In the genomic region with DNA sequence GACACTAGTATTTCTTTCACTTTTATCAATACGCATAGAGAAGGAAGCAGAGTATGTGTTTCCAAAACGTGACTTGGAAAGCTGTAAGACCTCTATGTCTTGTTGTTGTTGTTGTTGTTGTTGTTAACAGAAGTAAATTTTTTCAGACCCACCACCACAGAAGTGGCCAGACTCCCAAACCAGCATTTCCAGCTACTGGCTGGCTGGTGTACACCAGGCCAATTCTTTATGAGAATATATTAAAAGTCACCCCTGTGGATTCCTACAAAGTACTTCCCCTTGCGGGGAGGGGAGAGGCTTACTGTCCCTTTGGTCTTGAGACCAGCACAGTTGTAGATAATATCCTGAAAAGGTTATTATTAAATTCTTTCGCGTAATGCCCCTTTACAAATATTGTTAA, we compare ENCODE assay signal across 8 cellular contexts. TPM values are rescaled to one million over a fixed set of nuclear protein-coding genes. Genes with fewer than 3 reads are reported as not detected.
A peak's percentile ranks its signal among the peaks of the same experiment; 100 is the strongest.
DNase-seq lines count a peak whose midpoint lies in the region; TF ChIP-seq lines count a peak whose summit lies in the region.

No MANE protein-coding gene starts in this region.

- H3K4me1 Mint-ChIP-seq in progenitor cell of endocrine pancreas (ENCODE audit: low read depth) = peaks cover 31% of the 10 kb centered on the region

- H4K20me1 ChIP-seq in GM23248 (ENCODE audit: insufficient read depth) (no peaks in the 10 kb centered on the region), OCI-LY1 (ENCODE audit: insufficient read depth, low read length) (no peaks in the 10 kb centered on the region)

- H3K9me3 ChIP-seq in GM23248 (ENCODE audit: low read depth) (no peaks in the 10 kb centered on the region), OCI-LY1 (ENCODE audit: low read length) (no peaks in the 10 kb centered on the region), SJCRH30 (replicated peaks) (no peaks in the 10 kb centered on the region)
- no peaks in the 10 kb centered on the region for H3K9me3 ChIP-seq in effector memory CD4-positive, alpha-beta T cell (ENCODE audit: control insufficient read depth, low read length)

- H3K79me2 ChIP-seq in GM23248 (ENCODE audit: insufficient read depth) (peaks cover 49% of the 10 kb centered on the region), OCI-LY1 (ENCODE audit: insufficient read depth, low read length) (peaks cover 14% of the 10 kb centered on the region)

- H3K9ac ChIP-seq in GM23248 (peak overlapping the region; percentile 90), OCI-LY1 (ENCODE audit: low read length) (peak overlapping the region; percentile 96)

- no peaks in the 10 kb centered on the region for H3K36me3 ChIP-seq in GM23248 (ENCODE audit: low read depth)
- H3K36me3 ChIP-seq in OCI-LY1 (ENCODE audit: insufficient read depth, low read length) = peaks cover 20% of the 10 kb centered on the region; the same call in 1 of the 2 replicates
- H3K36me3 ChIP-seq in effector memory CD4-positive, alpha-beta T cell (ENCODE audit: control insufficient read depth, insufficient read depth, low read length) = no peaks in the 10 kb centered on the region
- no peaks in the 10 kb centered on the region for H3K36me3 ChIP-seq in SJCRH30

- in situ Hi-C loops in GM23248 (cut with MboI) = loop anchor here (25.0 kb wide), 2 partner anchors 473 to 873 kb away; no protein-coding TSS in a partner anchor

- peak overlapping the region; percentile 80 for H3K4me3 Mint-ChIP-seq in progenitor cell of endocrine pancreas (ENCODE audit: low read depth)

- peak overlapping the region; percentile 93 for H3K4me3 ChIP-seq in GM23248
- H3K4me3 ChIP-seq in OCI-LY1 (ENCODE audit: low read depth, low read length, poor library complexity, severe bottlenecking) = peak overlapping the region; percentile 93
- H3K4me3 ChIP-seq in effector memory CD4-positive, alpha-beta T cell (ENCODE audit: insufficient read depth, low read depth, low read length, poor library complexity, severe bottlenecking) = peak overlapping the region; percentile 81
- H3K4me3 ChIP-seq in SJCRH30 = no peak overlapping the region

- H3K9me3 Mint-ChIP-seq in progenitor cell of endocrine pancreas (ENCODE audit: low read depth) = peaks cover 4% of the 10 kb centered on the region

- DNase-seq in GM23248 = peak; percentile 18
- no peak for DNase-seq in effector memory CD4-positive, alpha-beta T cell
- no peak for DNase-seq in progenitor cell of endocrine pancreas (ENCODE audit: low spot score, unreplicated experiment)
- no peak for DNase-seq in activated CD4-positive, CD25-positive, alpha-beta regulatory T cell treated with anti-CD3 and anti-CD28 coated beads, Interleukin-2, amount 50 U/mL, for 72 hours
- DNase-seq in HPDE6-E6E7 (ENCODE audit: extremely low spot score) = no peak
- no peak for DNase-seq in NCI-H146 treated with DMSO at 0.1 percent for 48 hours (lab: John Stamatoyannopoulos, UW; ENCODE audit: unreplicated experiment)
- no peak for DNase-seq in SJCRH30

- H3F3A ChIP-seq in GM23248 (ENCODE audit: insufficient read depth) (peaks cover 34% of the 10 kb centered on the region), OCI-LY1 (ENCODE audit: insufficient read depth, low read length) (0 out of 2 replicates have a peak, but pooled peaks cover 3% of the 10 kb centered on the region)

- peak overlapping the region; percentile 96 for H3K27ac Mint-ChIP-seq in progenitor cell of endocrine pancreas

- H3K9me2 ChIP-seq in GM23248 (ENCODE audit: insufficient read depth) = no peaks in the 10 kb centered on the region
- no peaks in the 10 kb centered on the region for H3K9me2 ChIP-seq in OCI-LY1 (ENCODE audit: low read depth, low read length)

- H2AFZ ChIP-seq in GM23248 = peak overlapping the region; percentile 81
- no peak overlapping the region for H2AFZ ChIP-seq in OCI-LY1 (ENCODE audit: low read length)

- no peaks in the 10 kb centered on the region for H3K27me3 ChIP-seq in GM23248 (replicated peaks; ENCODE audit: insufficient read depth)
- H3K27me3 ChIP-seq in OCI-LY1 (ENCODE audit: insufficient read depth, low read length) = no peaks in the 10 kb centered on the region
- no peaks in the 10 kb centered on the region for H3K27me3 ChIP-seq in effector memory CD4-positive, alpha-beta T cell (replicated peaks; ENCODE audit: control insufficient read depth, insufficient read depth, low read length, poor library complexity, severe bottlenecking)
- H3K27me3 ChIP-seq in SJCRH30 = peaks cover 3% of the 10 kb centered on the region; the same call in 1 of the 2 replicates

- H3K4me2 ChIP-seq in GM23248 (ENCODE audit: unreplicated experiment) (peak overlapping the region; percentile 98), OCI-LY1 (ENCODE audit: low read length) (peak overlapping the region; percentile 86)

- TF ChIP-seq CTCF in OCI-LY1 (IDR thresholded peaks at IDR 0.05; ENCODE audit: low read length) (no peak), progenitor cell of endocrine pancreas (IDR thresholded peaks at IDR 0.05; ENCODE audit: unreplicated experiment) (no peak)

- H3K4me1 ChIP-seq in GM23248 (ENCODE audit: insufficient read depth) (peaks cover 33% of the 10 kb centered on the region), OCI-LY1 (ENCODE audit: insufficient read depth, low read length, severe bottlenecking) (peaks cover 30% of the 10 kb centered on the region), SJCRH30 (no peaks in the 10 kb centered on the region)
- H3K4me1 ChIP-seq in effector memory CD4-positive, alpha-beta T cell (ENCODE audit: control insufficient read depth, insufficient read depth, low read length, poor library complexity, severe bottlenecking) = peaks cover 10% of the 10 kb centered on the region

- 65 to 71% methylated on average over 5 of the region's 5 CpGs for WGBS in GM23248 (ENCODE audit: low coverage in 1 of 2, low lambda C conversion rate in 2 of 2, missing lambda C conversion rate in 2 of 2), 2 experiments

- no peaks in the 10 kb centered on the region for H3K27me3 Mint-ChIP-seq in progenitor cell of endocrine pancreas

- H3K36me3 Mint-ChIP-seq in progenitor cell of endocrine pancreas (ENCODE audit: insufficient read depth) = no peaks in the 10 kb centered on the region

- H3K27ac ChIP-seq in GM23248 = peak overlapping the region; percentile 81
- peak overlapping the region; percentile 98 for H3K27ac ChIP-seq in OCI-LY1 (ENCODE audit: low read depth, low read length, poor library complexity, severe bottlenecking)
- peak overlapping the region; percentile 71 for H3K27ac ChIP-seq in effector memory CD4-positive, alpha-beta T cell (ENCODE audit: insufficient read depth, low read length, poor library complexity, severe bottlenecking)
- H3K27ac ChIP-seq in SJCRH30 = no peak overlapping the region

RNA-seq across cellular contexts. Expression of gene FOXP1, which starts 1.6 kb away (rescaled TPM):
- total RNA-seq in GM23248 (2014; rRNA removed; shearing (Covaris generic)) = 37.4 and 52.5 TPM in 2 replicates
- polyA plus RNA-seq in GM23248 (2016; fragmentation: Nextera tagmentation; extraction: Ambion mirVana) = 57.6 and 59.9 TPM in 2 replicates
- 242 and 252 TPM in 2 replicates for total RNA-seq in progenitor cell of endocrine pancreas
- 21.6 and 24.8 TPM in 2 replicates for total RNA-seq in SJCRH30 (2014; rRNA removed; shearing (Covaris generic))
